ENCODE assay signal across 1 cellular context in genomic region chr9:133037775-133038174, GRCh38.
TF ChIP-seq lines count a peak whose summit lies in the region.

No MANE protein-coding gene starts in this region.

TF ChIP-seq in SK-N-SH treated with all-trans-retinoic acid at 6 μM for 48 hours, 23 proteins besides CTCF, POLR2A, EP300 and RAD21 (continued from another document):
- TF ChIP-seq CSRNP3 (CRISPR knock-in tag; IDR thresholded peaks at IDR 0.05) (no peak), ZC3H10 (CRISPR knock-in tag; IDR thresholded peaks at IDR 0.05) (no peak), ZNF8 (CRISPR knock-in tag; IDR thresholded peaks at IDR 0.05) (no peak), PPARA (CRISPR knock-in tag; IDR thresholded peaks at IDR 0.05; ENCODE audit: borderline replicate concordance) (no peak), CSDC2 (CRISPR knock-in tag; IDR thresholded peaks at IDR 0.05) (no peak), RARB (CRISPR knock-in tag; IDR thresholded peaks at IDR 0.05) (no peak), PATZ1 (CRISPR knock-in tag; IDR thresholded peaks at IDR 0.05; ENCODE audit: borderline replicate concordance) (no peak), POU6F1 (CRISPR knock-in tag; IDR thresholded peaks at IDR 0.05; ENCODE audit: borderline replicate concordance, low read depth) (no peak), TOX (CRISPR knock-in tag; IDR thresholded peaks at IDR 0.05; ENCODE audit: borderline replicate concordance) (no peak), ZNF565 (CRISPR knock-in tag; conservative IDR thresholded peaks at IDR 0.05; ENCODE audit: low read depth) (no peak), ESRRG (CRISPR knock-in tag; IDR thresholded peaks at IDR 0.05) (no peak)
